17 cellular contexts compared by ENCODE assay signal in the genomic region with DNA sequence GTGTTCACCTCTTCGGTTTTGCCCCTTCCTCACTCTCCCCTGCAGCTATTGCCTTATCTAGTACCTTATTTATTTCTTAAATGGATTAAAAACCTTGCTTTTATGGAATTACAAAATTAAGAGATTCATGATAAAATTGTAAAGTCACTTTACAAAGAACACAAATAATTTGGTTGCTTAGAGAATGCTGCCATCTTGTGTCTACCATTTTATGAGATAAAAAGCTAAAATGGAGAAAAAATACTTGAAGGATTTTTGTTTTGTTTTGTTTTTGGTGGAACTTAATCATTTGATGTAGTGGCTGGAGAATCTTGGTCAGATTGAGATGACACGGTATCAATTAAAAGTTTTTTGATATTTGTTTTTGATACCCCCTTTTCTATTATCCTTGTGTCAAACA.
A peak's percentile ranks its signal among the peaks of the same experiment; 100 is the strongest.
DNase-seq lines count a peak whose midpoint lies in the region; TF ChIP-seq lines count a peak whose summit lies in the region.
"Had no signal": no experiment of that assay in that cellular context is flagged by ENCODE, and none has a peak within 500 bp of the region (broad histone marks: within the 10 kb centered on the region; RNA-seq: fewer than 3 reads in every experiment).

No MANE protein-coding gene starts in this region.

- 89 to 93% (median 93%) methylated on average over 2 of the region's 2 CpGs for WGBS in stomach, 5 donors

- H3K9me3 ChIP-seq in left ventricle myocardium inferior (replicated peaks), result no peaks in the 10 kb centered on the region
- H3K9me3 ChIP-seq in stomach, result no peaks in the 10 kb centered on the region
- H3K9me3 ChIP-seq: SJSA1, spleen, upper lobe of left lung had no signal

- intact Hi-C loops in left ventricle myocardium inferior (cut with micrococcal nuclease), result no loop called here
- intact Hi-C loops in cardiac septum (cut with DNase I), result loop anchor here (10.0 kb wide), 1 partner anchor 126 kb away; no protein-coding TSS in a partner anchor
- intact Hi-C loops in stomach (cut with DNase I; ENCODE audit: low total_unique reads), result no loop called here

- no peak for DNase-seq in left ventricle myocardium inferior
- no peak for DNase-seq in cardiac septum (ENCODE audit: low spot score)
- DNase-seq in SK-MEL-5 (ENCODE audit: low read depth, low spot score), result peak; percentile 16
- peak; percentile 31 for DNase-seq in fibroblast of pulmonary artery (ENCODE audit: low read depth)
- no peak for DNase-seq in COR-L47 (lab: John Stamatoyannopoulos, UW)
- DNase-seq in stomach, result no peak
- no peak for DNase-seq in GF-D8 (lab: John Stamatoyannopoulos, UW)
- DNase-seq in central memory CD4-positive, alpha-beta T cell, result no peak
- DNase-seq: activated CD4-positive, CD25-positive, alpha-beta regulatory T cell; activated T-cell treated with anti-CD3 and anti-CD28 coated beads, Interleukin-2, amount 50 U/mL, for 72 hours; AML-193; naive B cell; NCI-H524; spleen; upper lobe of left lung had no signal

- no peak for TF ChIP-seq EP300 in stomach (IDR thresholded peaks at IDR 0.05)

- H3K27ac ChIP-seq in left ventricle myocardium inferior (replicated peaks) (no peak overlapping the region), stomach (no peak overlapping the region)
- H3K27ac ChIP-seq: epithelial cell of prostate, SJSA1, spleen, upper lobe of left lung had no signal

- TF ChIP-seq CTCF in left ventricle myocardium inferior (IDR thresholded peaks at IDR 0.05; ENCODE audit: borderline replicate concordance) (peak; percentile 36), fibroblast of pulmonary artery (IDR thresholded peaks at IDR 0.05; ENCODE audit: low read length, missing control alignments) (peak; percentile 5), stomach (IDR thresholded peaks at IDR 0.05) (no peak)

- H3K36me3 ChIP-seq in left ventricle myocardium inferior, result peaks cover 25% of the 10 kb centered on the region
- H3K36me3 ChIP-seq in stomach, result peaks cover 0 to 36% (median 33%) of the 10 kb centered on the region in 4 donors

- in situ Hi-C loops in SK-MEL-5 (cut with HindIII; ENCODE audit: low pct_unique_long_range_greater_than_20kb, low sequenced_read_pairs), result no loop called here

- TF ChIP-seq POLR2A in stomach (IDR thresholded peaks at IDR 0.05), result no peak

- no peak overlapping the region for H3K4me3 ChIP-seq in left ventricle myocardium inferior
- no peak overlapping the region for H3K4me3 ChIP-seq in fibroblast of pulmonary artery (replicated peaks; ENCODE audit: low read depth, low read length)
- H3K4me3 ChIP-seq in stomach, result no peak overlapping the region
- H3K4me3 ChIP-seq: SJSA1, spleen, upper lobe of left lung had no signal

- H3K27me3 ChIP-seq in left ventricle myocardium inferior (ENCODE audit: low read depth), result no peaks in the 10 kb centered on the region
- no peaks in the 10 kb centered on the region for H3K27me3 ChIP-seq in stomach
- H3K27me3 ChIP-seq: SJSA1, spleen, upper lobe of left lung had no signal

- no peaks in the 10 kb centered on the region for H3K4me1 ChIP-seq in left ventricle myocardium inferior
- H3K4me1 ChIP-seq in stomach, result no peaks in the 10 kb centered on the region
- H3K4me1 ChIP-seq: SJSA1, spleen, upper lobe of left lung had no signal

Comparison
In these comparisons a context has a peak if more than half of its experiments do, and no peak if none do; other contexts are left out.
1. DNase-seq: peak in SK-MEL-5 (single experiment) and fibroblast of pulmonary artery (single experiment); none in left ventricle myocardium inferior (single experiment), cardiac septum (single experiment), COR-L47 (single experiment), stomach (single experiment), GF-D8 (single experiment) and central memory CD4-positive, alpha-beta T cell (single experiment).
2. CTCF ChIP-seq: peak in left ventricle myocardium inferior (single experiment) and fibroblast of pulmonary artery (single experiment); none in stomach (0 of 7).